In genomic region chr5:72066658-72067057, GRCh38 we compare ENCODE assay signal across 12 cellular contexts. TPM values are rescaled to one million over a fixed set of nuclear protein-coding genes. Genes with fewer than 3 reads are reported as not detected.
DNase-seq lines count a peak whose midpoint lies in the region; ATAC-seq, FAIRE-seq and TF ChIP-seq lines count a peak whose summit lies in the region.
"Had no signal": no experiment of that assay in that cellular context is flagged by ENCODE, and none has a peak within 500 bp of the region (broad histone marks: within the 10 kb centered on the region; RNA-seq: fewer than 3 reads in every experiment).

No MANE protein-coding gene starts in this region.

- no peaks in the 10 kb centered on the region for H3K9me3 Mint-ChIP-seq in activated CD4-positive, alpha-beta memory T cell treated with anti-CD3 and anti-CD28 coated beads, Interleukin-2, amount 10 ng/mL, durations not matched to agents 7 days and 5 days
- H3K9me3 Mint-ChIP-seq: effector memory CD8-positive, alpha-beta T cell had no signal

- H3K27ac Mint-ChIP-seq in activated CD4-positive, alpha-beta memory T cell treated with anti-CD3 and anti-CD28 coated beads, Interleukin-2, amount 10 ng/mL, durations not matched to agents 7 days and 5 days: no peak overlapping the region
- H3K27ac Mint-ChIP-seq: effector memory CD8-positive, alpha-beta T cell had no signal

- peaks cover 5% of the 10 kb centered on the region for H3K27me3 Mint-ChIP-seq in activated CD4-positive, alpha-beta memory T cell treated with anti-CD3 and anti-CD28 coated beads, Interleukin-2, amount 10 ng/mL, durations not matched to agents 7 days and 5 days

- no peak overlapping the region for H3K4me3 ChIP-seq in fibroblast of the aortic adventitia (ENCODE audit: low read depth, low read length)

- no peak overlapping the region for H3K4me3 Mint-ChIP-seq in activated CD4-positive, alpha-beta memory T cell treated with anti-CD3 and anti-CD28 coated beads, Interleukin-2, amount 10 ng/mL, durations not matched to agents 7 days and 5 days
- H3K4me3 Mint-ChIP-seq: effector memory CD8-positive, alpha-beta T cell had no signal

- TF ChIP-seq CTCF in fibroblast of the aortic adventitia (IDR thresholded peaks at IDR 0.05; ENCODE audit: insufficient read depth, low read length): no peak

- ATAC-seq in GM19455 (IDR thresholded peaks at IDR 0.05; ENCODE audit: unreplicated experiment): no peak
- ATAC-seq: effector memory CD8-positive, alpha-beta T cell; right cardiac atrium had no signal

- H3K4me1 Mint-ChIP-seq in activated CD4-positive, alpha-beta memory T cell treated with anti-CD3 and anti-CD28 coated beads, Interleukin-2, amount 10 ng/mL, durations not matched to agents 7 days and 5 days: no peaks in the 10 kb centered on the region

- DNase-seq in NCI-H2227 (lab: John Stamatoyannopoulos, UW; ENCODE audit: unreplicated experiment) (peak; percentile 14), NCI-H2227 treated with DMSO at 0.1 percent for 48 hours (lab: John Stamatoyannopoulos, UW) (no peak), SK-N-DZ (ENCODE audit: low spot score) (peak; percentile 70), fibroblast of the aortic adventitia (ENCODE audit: low read depth) (peak; percentile 94), urothelium cell line (ENCODE audit: low spot score) (peak; percentile 60), DMS79 treated with DMSO at 0.1 percent for 48 hours (lab: John Stamatoyannopoulos, UW) (no peak)
- DNase-seq in activated CD4-positive, alpha-beta memory T cell treated with anti-CD3 and anti-CD28 coated beads, Interleukin-2, amount 10 ng/mL, durations not matched to agents 7 days and 5 days: no peak
- DNase-seq: activated effector memory CD4-positive, alpha-beta T cell treated with Interleukin-2 at 50 U/mL for 16 hours; AML-193; effector memory CD8-positive, alpha-beta T cell; right cardiac atrium had no signal

- H3K36me3 Mint-ChIP-seq in activated CD4-positive, alpha-beta memory T cell treated with anti-CD3 and anti-CD28 coated beads, Interleukin-2, amount 10 ng/mL, durations not matched to agents 7 days and 5 days (ENCODE audit: low read depth): no peaks in the 10 kb centered on the region

- POLR2A ChIA-PET in activated CD4-positive, alpha-beta memory T cell treated with anti-CD3 and anti-CD28 coated beads, Interleukin-2, amount 10 ng/mL, durations not matched to agents 7 days and 5 days (lab: Charles Lee): no interaction called here

- CTCF ChIA-PET in activated CD4-positive, alpha-beta memory T cell treated with anti-CD3 and anti-CD28 coated beads, Interleukin-2, amount 10 ng/mL, durations not matched to agents 7 days and 5 days (lab: Charles Lee): no interaction called here

- no peak for FAIRE-seq in urothelium cell line (lab: Jason Lieb, UNC)

RNA-seq across cellular contexts. Expression of gene MAP1B, which starts 40.6 kb away (rescaled TPM):
- 86.5 and 93.2 TPM in 2 replicates for polyA plus RNA-seq in SK-N-DZ (2014; cell fraction: cytosol; rRNA removed)
- polyA plus RNA-seq in SK-N-DZ (2014; cell fraction: nucleus; rRNA removed): 32.0 and 53.3 TPM in 2 replicates
- total RNA-seq in fibroblast of the aortic adventitia (ENCODE audit: low replicate concordance): 130 and 401 TPM in 2 replicates
- total RNA-seq in activated CD4-positive, alpha-beta memory T cell treated with anti-CD3 and anti-CD28 coated beads, Interleukin-2, amount 10 ng/mL, durations not matched to agents 7 days and 5 days: under 1 TPM; 0.25 to 0.30 TPM

Comparison
In these comparisons a context has a peak if more than half of its experiments do, and no peak if none do; other contexts are left out.
1. DNase-seq: peak in NCI-H2227 (single experiment), SK-N-DZ (single experiment), fibroblast of the aortic adventitia (single experiment) and urothelium cell line (single experiment); none in NCI-H2227 treated with DMSO at 0.1 percent for 48 hours (single experiment), activated CD4-positive, alpha-beta memory T cell treated with anti-CD3 and anti-CD28 coated beads, Interleukin-2, amount 10 ng/mL, durations not matched to agents 7 days and 5 days (single experiment) and DMS79 treated with DMSO at 0.1 percent for 48 hours (single experiment).
2. RNA of gene MAP1B, which starts 40.6 kb away (total RNA-seq): 130 to 401 TPM in fibroblast of the aortic adventitia; 0.25 to 0.30 TPM in activated CD4-positive, alpha-beta memory T cell treated with anti-CD3 and anti-CD28 coated beads, Interleukin-2, amount 10 ng/mL, durations not matched to agents 7 days and 5 days; every median in the first group is over 100 times any median in the second.